9 cellular contexts compared by ENCODE assay signal in the genomic region with DNA sequence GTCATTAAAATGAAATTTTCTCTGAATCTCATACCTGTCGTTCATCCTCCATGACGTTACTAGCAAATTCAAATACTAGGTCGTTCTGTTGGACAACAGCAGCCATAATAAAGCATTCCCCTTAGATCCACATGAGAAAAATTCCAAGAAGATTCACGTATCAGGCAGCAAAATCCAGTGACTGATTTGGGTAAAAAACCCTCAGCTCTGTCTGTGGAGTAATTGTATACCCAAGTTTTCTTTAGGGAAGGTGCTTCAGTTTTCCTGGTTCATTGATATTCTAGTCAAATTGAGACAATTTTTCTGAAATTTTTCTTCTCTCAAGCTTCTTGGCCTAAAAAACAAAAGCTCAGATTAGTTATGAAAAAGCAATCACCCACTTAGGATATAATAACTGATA. TPM values are rescaled to one million over a fixed set of nuclear protein-coding genes. Genes with fewer than 3 reads are reported as not detected.
DNase-seq lines count a peak whose midpoint lies in the region; ATAC-seq and TF ChIP-seq lines count a peak whose summit lies in the region.
"Had no signal": no experiment of that assay in that cellular context is flagged by ENCODE, and none has a peak within 500 bp of the region (broad histone marks: within the 10 kb centered on the region; RNA-seq: fewer than 3 reads in every experiment).

No MANE protein-coding gene starts in this region.

- peaks cover 79% of the 10 kb centered on the region for H3K4me1 Mint-ChIP-seq in activated T-cell treated with anti-CD3 and anti-CD28 coated beads, Interleukin-2, amount 50 U/mL, for 24 hours (ENCODE audit: low read depth)
- peaks cover 84% of the 10 kb centered on the region for H3K4me1 Mint-ChIP-seq in activated T-helper 1 cell treated with anti-CD3 and anti-CD28 coated beads, Interleukin-12 subunit alpha, Interleukin-12 subunit beta, Interleukin-2, Interleukin-4 antibody, amounts not matched to agents 30 ng/mL and 10 ng/mL and 1 ng/mL, durations not matched to agents 14 hours and 24 hours and 36 hours (ENCODE audit: low read depth)

- TF ChIP-seq CTCF in GM10248 (IDR thresholded peaks at IDR 0.05; ENCODE audit: control extremely low read depth, extremely low read depth, low read depth, missing control alignments) = no peak

- peaks cover 35% of the 10 kb centered on the region for H3K36me3 Mint-ChIP-seq in activated T-cell treated with anti-CD3 and anti-CD28 coated beads, Interleukin-2, amount 50 U/mL, for 24 hours (ENCODE audit: low read depth)
- peaks cover 27% of the 10 kb centered on the region for H3K36me3 Mint-ChIP-seq in activated T-helper 1 cell treated with anti-CD3 and anti-CD28 coated beads, Interleukin-12 subunit alpha, Interleukin-12 subunit beta, Interleukin-2, Interleukin-4 antibody, amounts not matched to agents 30 ng/mL and 10 ng/mL and 1 ng/mL, durations not matched to agents 14 hours and 24 hours and 36 hours (ENCODE audit: low read depth)

- intact Hi-C loops in activated T-helper 1 cell treated with anti-CD3 and anti-CD28 coated beads, Interleukin-12 subunit alpha, Interleukin-12 subunit beta, Interleukin-2, Interleukin-4 antibody, amounts not matched to agents 30 ng/mL and 10 ng/mL and 1 ng/mL, durations not matched to agents 14 hours and 24 hours and 36 hours (cut with micrococcal nuclease) = loop anchor here (1.0 to 5.0 kb wide), 10 partner anchors 8 to 330 kb away; a partner anchor contains a TSS

- no peaks in the 10 kb centered on the region for H3K9me3 Mint-ChIP-seq in activated T-cell treated with anti-CD3 and anti-CD28 coated beads, Interleukin-2, amount 50 U/mL, for 24 hours
- H3K9me3 Mint-ChIP-seq in activated T-helper 1 cell treated with anti-CD3 and anti-CD28 coated beads, Interleukin-12 subunit alpha, Interleukin-12 subunit beta, Interleukin-2, Interleukin-4 antibody, amounts not matched to agents 30 ng/mL and 10 ng/mL and 1 ng/mL, durations not matched to agents 14 hours and 24 hours and 36 hours = no peaks in the 10 kb centered on the region

- no peaks in the 10 kb centered on the region for H3K27me3 Mint-ChIP-seq in activated T-cell treated with anti-CD3 and anti-CD28 coated beads, Interleukin-2, amount 50 U/mL, for 24 hours
- no peaks in the 10 kb centered on the region for H3K27me3 Mint-ChIP-seq in activated T-helper 1 cell treated with anti-CD3 and anti-CD28 coated beads, Interleukin-12 subunit alpha, Interleukin-12 subunit beta, Interleukin-2, Interleukin-4 antibody, amounts not matched to agents 30 ng/mL and 10 ng/mL and 1 ng/mL, durations not matched to agents 14 hours and 24 hours and 36 hours (ENCODE audit: insufficient read depth)

- H3K4me3 Mint-ChIP-seq in activated T-cell treated with anti-CD3 and anti-CD28 coated beads, Interleukin-2, amount 50 U/mL, for 24 hours = peak overlapping the region; percentile 81
- peak overlapping the region; percentile 91 for H3K4me3 Mint-ChIP-seq in activated T-helper 1 cell treated with anti-CD3 and anti-CD28 coated beads, Interleukin-12 subunit alpha, Interleukin-12 subunit beta, Interleukin-2, Interleukin-4 antibody, amounts not matched to agents 30 ng/mL and 10 ng/mL and 1 ng/mL, durations not matched to agents 14 hours and 24 hours and 36 hours

- peak overlapping the region; percentile 96 for H3K27ac Mint-ChIP-seq in activated T-cell treated with anti-CD3 and anti-CD28 coated beads, Interleukin-2, amount 50 U/mL, for 24 hours
- H3K27ac Mint-ChIP-seq in activated T-helper 1 cell treated with anti-CD3 and anti-CD28 coated beads, Interleukin-12 subunit alpha, Interleukin-12 subunit beta, Interleukin-2, Interleukin-4 antibody, amounts not matched to agents 30 ng/mL and 10 ng/mL and 1 ng/mL, durations not matched to agents 14 hours and 24 hours and 36 hours = peak overlapping the region; percentile 90

- H3K27me3 ChIP-seq in layer of hippocampus (ENCODE audit: control insufficient read depth, insufficient read depth, low read length) = no peaks in the 10 kb centered on the region

- H3K27ac ChIP-seq in layer of hippocampus (ENCODE audit: low read depth, low read length) = peak overlapping the region; percentile 21
- peak overlapping the region; percentile 10 for H3K27ac ChIP-seq in temporal lobe (ENCODE audit: low read depth, low read length)
- H3K27ac ChIP-seq: RWPE1 had no signal

- POLR2A ChIA-PET in GM10248 (lab: Yijun Ruan, JAX) = no interaction called here

- CTCF ChIA-PET in GM10248 (lab: Yijun Ruan, JAX) = interaction anchor here (1.0 to 2.1 kb wide), 3 partner anchors 11 to 72 kb away, joined by 3 to 7 read pairs (median 3); no protein-coding TSS in a partner anchor

- DNase-seq in activated T-cell treated with anti-CD3 and anti-CD28 coated beads, Interleukin-2, amount 50 U/mL, for 24 hours = no peak
- DNase-seq in activated T-cell treated with anti-CD3 and anti-CD28 coated beads, Interleukin-2, amount 50 U/mL, for 1 hour = no peak
- no peak for DNase-seq in activated T-helper 1 cell treated with anti-CD3 and anti-CD28 coated beads, Interleukin-12 subunit alpha, Interleukin-12 subunit beta, Interleukin-2, Interleukin-4 antibody, amounts not matched to agents 30 ng/mL and 10 ng/mL and 1 ng/mL, durations not matched to agents 14 hours and 24 hours and 36 hours (ENCODE audit: low spot score)
- DNase-seq in NCI-H748 (lab: John Stamatoyannopoulos, UW; ENCODE audit: unreplicated experiment) = no peak
- DNase-seq in GM10248 (ENCODE audit: extremely low spot score) = no peak

- ATAC-seq in GM19351 (IDR thresholded peaks at IDR 0.05; ENCODE audit: unreplicated experiment) = no peak

RNA-seq across cellular contexts. Expression of a gene that starts 37.2 kb away (rescaled TPM):
- 75.3 and 76.8 TPM in 2 replicates for total RNA-seq in activated T-helper 1 cell treated with anti-CD3 and anti-CD28 coated beads, Interleukin-12 subunit alpha, Interleukin-12 subunit beta, Interleukin-2, Interleukin-4 antibody, amounts not matched to agents 30 ng/mL and 10 ng/mL and 1 ng/mL, durations not matched to agents 14 hours and 24 hours and 36 hours
- total RNA-seq in temporal lobe = 9.3 TPM
